ENCODE assay signal across 15 cellular contexts in genomic region chr1:248547383-248547782, GRCh38. TPM values are rescaled to one million over a fixed set of nuclear protein-coding genes. Genes with fewer than 3 reads are reported as not detected.
"Had no signal": no experiment of that assay in that cellular context is flagged by ENCODE, and none has a peak within 500 bp of the region (broad histone marks: within the 10 kb centered on the region; RNA-seq: fewer than 3 reads in every experiment).

No MANE protein-coding gene starts in this region.

RNA-seq across cellular contexts. Expression of gene OR2T29, which starts 15.2 kb away (rescaled TPM):
- total RNA-seq: activated CD4-positive, alpha-beta memory T cell treated with anti-CD3 and anti-CD28 coated beads for 36 hours; activated CD4-positive, alpha-beta memory T cell treated with anti-CD3 and anti-CD28 coated beads, Interleukin-2, amount 10 ng/mL, durations not matched to agents 7 days and 5 days; activated CD4-positive, alpha-beta T cell treated with anti-CD3 and anti-CD28 coated beads for 36 hours; activated CD4-positive, alpha-beta T cell treated with anti-CD3 and anti-CD28 coated beads, Interleukin-2, amount 10 ng/mL, durations not matched to agents 24 days and 14 days; activated CD4-positive, alpha-beta T cell treated with anti-CD3 and anti-CD28 coated beads, Interleukin-2, amount 10 ng/mL, durations not matched to agents 7 days and 5 days; activated CD8-positive, alpha-beta memory T cell treated with anti-CD3 and anti-CD28 coated beads for 36 hours; activated CD8-positive, alpha-beta memory T cell treated with anti-CD3 and anti-CD28 coated beads, Interleukin-2, amount 10 ng/mL, durations not matched to agents 7 days and 5 days; activated CD8-positive, alpha-beta T cell treated with anti-CD3 and anti-CD28 coated beads for 36 hours; activated CD8-positive, alpha-beta T cell treated with anti-CD3 and anti-CD28 coated beads, Interleukin-2, amount 10 ng/mL, durations not matched to agents 7 days and 5 days; T-cell; T-helper 1 cell treated with Interleukin-12 subunit alpha and Interleukin-12 subunit beta and Interleukin-4 antibody, amounts not matched to agents 30 ng/mL and 1 ng/mL, for 36 hours; T-helper 17 cell; T-helper 2 cell treated with Interferon-gamma antibody and Interleukin-4, amounts not matched to agents 100 ng/mL and 5 ng/mL, for 36 hours; WTC11 had no signal

RNA-seq across cellular contexts. Expression of gene OR2T34, which starts 27.2 kb away (rescaled TPM):
- total RNA-seq: activated CD4-positive, alpha-beta memory T cell treated with anti-CD3 and anti-CD28 coated beads for 36 hours; activated CD4-positive, alpha-beta memory T cell treated with anti-CD3 and anti-CD28 coated beads, Interleukin-2, amount 10 ng/mL, durations not matched to agents 7 days and 5 days; activated CD4-positive, alpha-beta T cell treated with anti-CD3 and anti-CD28 coated beads for 36 hours; activated CD4-positive, alpha-beta T cell treated with anti-CD3 and anti-CD28 coated beads, Interleukin-2, amount 10 ng/mL, durations not matched to agents 24 days and 14 days; activated CD4-positive, alpha-beta T cell treated with anti-CD3 and anti-CD28 coated beads, Interleukin-2, amount 10 ng/mL, durations not matched to agents 7 days and 5 days; activated CD8-positive, alpha-beta memory T cell treated with anti-CD3 and anti-CD28 coated beads for 36 hours; activated CD8-positive, alpha-beta memory T cell treated with anti-CD3 and anti-CD28 coated beads, Interleukin-2, amount 10 ng/mL, durations not matched to agents 7 days and 5 days; activated CD8-positive, alpha-beta T cell treated with anti-CD3 and anti-CD28 coated beads for 36 hours; activated CD8-positive, alpha-beta T cell treated with anti-CD3 and anti-CD28 coated beads, Interleukin-2, amount 10 ng/mL, durations not matched to agents 7 days and 5 days; T-cell; T-helper 1 cell treated with Interleukin-12 subunit alpha and Interleukin-12 subunit beta and Interleukin-4 antibody, amounts not matched to agents 30 ng/mL and 1 ng/mL, for 36 hours; T-helper 17 cell; T-helper 2 cell treated with Interferon-gamma antibody and Interleukin-4, amounts not matched to agents 100 ng/mL and 5 ng/mL, for 36 hours; WTC11 had no signal

RNA-seq across cellular contexts. Expression of gene OR2G6, which starts 39.5 kb away (rescaled TPM):
- total RNA-seq: activated CD4-positive, alpha-beta memory T cell treated with anti-CD3 and anti-CD28 coated beads for 36 hours; activated CD4-positive, alpha-beta memory T cell treated with anti-CD3 and anti-CD28 coated beads, Interleukin-2, amount 10 ng/mL, durations not matched to agents 7 days and 5 days; activated CD4-positive, alpha-beta T cell treated with anti-CD3 and anti-CD28 coated beads for 36 hours; activated CD4-positive, alpha-beta T cell treated with anti-CD3 and anti-CD28 coated beads, Interleukin-2, amount 10 ng/mL, durations not matched to agents 24 days and 14 days; activated CD4-positive, alpha-beta T cell treated with anti-CD3 and anti-CD28 coated beads, Interleukin-2, amount 10 ng/mL, durations not matched to agents 7 days and 5 days; activated CD8-positive, alpha-beta memory T cell treated with anti-CD3 and anti-CD28 coated beads for 36 hours; activated CD8-positive, alpha-beta memory T cell treated with anti-CD3 and anti-CD28 coated beads, Interleukin-2, amount 10 ng/mL, durations not matched to agents 7 days and 5 days; activated CD8-positive, alpha-beta T cell treated with anti-CD3 and anti-CD28 coated beads for 36 hours; activated CD8-positive, alpha-beta T cell treated with anti-CD3 and anti-CD28 coated beads, Interleukin-2, amount 10 ng/mL, durations not matched to agents 7 days and 5 days; T-cell; T-helper 1 cell treated with Interleukin-12 subunit alpha and Interleukin-12 subunit beta and Interleukin-4 antibody, amounts not matched to agents 30 ng/mL and 1 ng/mL, for 36 hours; T-helper 17 cell; T-helper 2 cell treated with Interferon-gamma antibody and Interleukin-4, amounts not matched to agents 100 ng/mL and 5 ng/mL, for 36 hours; WTC11 had no signal

RNA-seq across cellular contexts. Expression of gene OR2T10, which starts 50.1 kb away (rescaled TPM):
- total RNA-seq: activated CD4-positive, alpha-beta memory T cell treated with anti-CD3 and anti-CD28 coated beads for 36 hours; activated CD4-positive, alpha-beta memory T cell treated with anti-CD3 and anti-CD28 coated beads, Interleukin-2, amount 10 ng/mL, durations not matched to agents 7 days and 5 days; activated CD4-positive, alpha-beta T cell treated with anti-CD3 and anti-CD28 coated beads for 36 hours; activated CD4-positive, alpha-beta T cell treated with anti-CD3 and anti-CD28 coated beads, Interleukin-2, amount 10 ng/mL, durations not matched to agents 24 days and 14 days; activated CD4-positive, alpha-beta T cell treated with anti-CD3 and anti-CD28 coated beads, Interleukin-2, amount 10 ng/mL, durations not matched to agents 7 days and 5 days; activated CD8-positive, alpha-beta memory T cell treated with anti-CD3 and anti-CD28 coated beads for 36 hours; activated CD8-positive, alpha-beta memory T cell treated with anti-CD3 and anti-CD28 coated beads, Interleukin-2, amount 10 ng/mL, durations not matched to agents 7 days and 5 days; activated CD8-positive, alpha-beta T cell treated with anti-CD3 and anti-CD28 coated beads for 36 hours; activated CD8-positive, alpha-beta T cell treated with anti-CD3 and anti-CD28 coated beads, Interleukin-2, amount 10 ng/mL, durations not matched to agents 7 days and 5 days; T-cell; T-helper 1 cell treated with Interleukin-12 subunit alpha and Interleukin-12 subunit beta and Interleukin-4 antibody, amounts not matched to agents 30 ng/mL and 1 ng/mL, for 36 hours; T-helper 17 cell; T-helper 2 cell treated with Interferon-gamma antibody and Interleukin-4, amounts not matched to agents 100 ng/mL and 5 ng/mL, for 36 hours; WTC11 had no signal

RNA-seq across cellular contexts. Expression of gene OR2T5, which starts 59.0 kb away (rescaled TPM):
- total RNA-seq: activated B cell treated with CpG ODN at 0.5 μM for 24 hours; activated CD4-positive, alpha-beta memory T cell treated with anti-CD3 and anti-CD28 coated beads for 36 hours; activated CD4-positive, alpha-beta memory T cell treated with anti-CD3 and anti-CD28 coated beads, Interleukin-2, amount 10 ng/mL, durations not matched to agents 7 days and 5 days; activated CD4-positive, alpha-beta T cell treated with anti-CD3 and anti-CD28 coated beads for 36 hours; activated CD4-positive, alpha-beta T cell treated with anti-CD3 and anti-CD28 coated beads, Interleukin-2, amount 10 ng/mL, durations not matched to agents 24 days and 14 days; activated CD4-positive, alpha-beta T cell treated with anti-CD3 and anti-CD28 coated beads, Interleukin-2, amount 10 ng/mL, durations not matched to agents 7 days and 5 days; activated CD8-positive, alpha-beta memory T cell treated with anti-CD3 and anti-CD28 coated beads for 36 hours; activated CD8-positive, alpha-beta memory T cell treated with anti-CD3 and anti-CD28 coated beads, Interleukin-2, amount 10 ng/mL, durations not matched to agents 7 days and 5 days; activated CD8-positive, alpha-beta T cell treated with anti-CD3 and anti-CD28 coated beads for 36 hours; activated CD8-positive, alpha-beta T cell treated with anti-CD3 and anti-CD28 coated beads, Interleukin-2, amount 10 ng/mL, durations not matched to agents 7 days and 5 days; T-cell; T-helper 1 cell treated with Interleukin-12 subunit alpha and Interleukin-12 subunit beta and Interleukin-4 antibody, amounts not matched to agents 30 ng/mL and 1 ng/mL, for 36 hours; T-helper 17 cell; T-helper 2 cell treated with Interferon-gamma antibody and Interleukin-4, amounts not matched to agents 100 ng/mL and 5 ng/mL, for 36 hours; WTC11 had no signal
